Comparison of ENCODE assay signal across 13 cellular contexts in genomic region chr2:64447317-64448060, GRCh38.
"Had no signal": no experiment of that assay in that cellular context is flagged by ENCODE, and none has a peak within 500 bp of the region (broad histone marks: within the 10 kb centered on the region; RNA-seq: fewer than 3 reads in every experiment).

No MANE protein-coding gene starts in this region.

- H3K36me3 ChIP-seq: prostate gland, right lobe of liver, upper lobe of right lung had no signal

- H3K4me1 ChIP-seq: prostate gland, testis, upper lobe of right lung had no signal

- H3K27me3 ChIP-seq: right lobe of liver, testis, upper lobe of right lung had no signal

- DNase-seq: activated CD4-positive, alpha-beta T cell treated with anti-CD3 and anti-CD28 coated beads, Interleukin-2, amount 50 U/mL, for 4 hours; activated CD4-positive, CD25-positive, alpha-beta regulatory T cell treated with anti-CD3 and anti-CD28 coated beads, Interleukin-2, amount 50 U/mL, for 72 hours; activated CD8-positive, alpha-beta memory T cell treated with anti-CD3 and anti-CD28 coated beads, Interleukin-2, amount 10 ng/mL, durations not matched to agents 7 days and 5 days; activated effector memory CD4-positive, alpha-beta T cell treated with anti-CD3 and anti-CD28 coated beads, Interleukin-2, amount 50 U/mL, for 16 hours; activated T-cell treated with anti-CD3 and anti-CD28 coated beads, Interleukin-2, amount 50 U/mL, for 4 hours; natural killer cell; right lobe of liver; stimulated activated CD4-positive, alpha-beta T cell treated with anti-CD3 and anti-CD28 coated beads, Interleukin-2, amount 100 ng/mL, for 48 hours; stimulated activated naive CD4-positive, alpha-beta T cell treated with Interleukin-2 at 50 U/mL for 16 hours; testis; upper lobe of right lung had no signal

- H3K4me3 ChIP-seq: prostate gland, right lobe of liver, testis, upper lobe of right lung had no signal

- ATAC-seq: activated CD8-positive, alpha-beta memory T cell treated with anti-CD3 and anti-CD28 coated beads, Interleukin-2, amount 10 ng/mL, durations not matched to agents 7 days and 5 days; activated naive CD4-positive, alpha-beta T cell treated with anti-CD3 and anti-CD28 coated beads, Interleukin-2, amount 50 U/mL, for 72 hours; activated T-cell treated with anti-CD3 and anti-CD28 coated beads, Interleukin-2, amount 50 U/mL, for 4 hours; natural killer cell; upper lobe of right lung had no signal

- H3K27ac ChIP-seq: prostate gland, right lobe of liver, testis, upper lobe of right lung had no signal

- H3K9me3 ChIP-seq: prostate gland, right lobe of liver, testis, upper lobe of right lung had no signal
